26 cellular contexts compared by ENCODE assay signal in the genomic region with DNA sequence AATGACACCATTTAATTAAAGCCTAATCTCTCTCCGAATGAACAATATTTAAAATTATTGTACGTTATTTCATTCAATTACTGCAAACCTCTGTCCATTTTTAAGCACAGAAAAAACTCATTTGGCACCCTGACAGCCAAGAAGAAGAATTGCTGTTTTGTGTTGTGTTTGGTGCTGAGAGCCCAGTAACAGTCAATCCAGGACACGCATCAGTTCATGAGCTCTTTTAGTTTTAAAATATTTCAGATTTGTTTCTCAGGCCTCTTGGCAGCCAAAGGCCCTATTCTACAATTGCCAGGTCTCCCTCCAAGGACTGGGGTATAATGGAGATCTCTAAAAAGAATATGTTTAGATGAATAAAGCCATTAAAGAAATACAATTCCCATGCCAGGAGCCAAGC.
"Had no signal": no experiment of that assay in that cellular context is flagged by ENCODE, and none has a peak within 500 bp of the region (broad histone marks: within the 10 kb centered on the region; RNA-seq: fewer than 3 reads in every experiment).

No MANE protein-coding gene starts in this region.

- H3K27me3 Mint-ChIP-seq: activated naive CD8-positive, alpha-beta T cell treated with anti-CD3 and anti-CD28 coated beads, Interleukin-2, amount 50 U/mL, for 24 hours; memory B cell had no signal

- H3K9ac ChIP-seq: SK-N-SH had no signal

- H3K27me3 ChIP-seq: body of pancreas, esophagus muscularis mucosa, gastroesophageal sphincter, heart right ventricle, spleen, tibial artery had no signal

- H3K4me3 Mint-ChIP-seq: activated CD8-positive, alpha-beta T cell treated with anti-CD3 and anti-CD28 coated beads, Interleukin-2, amount 10 ng/mL, durations not matched to agents 7 days and 5 days; activated naive CD8-positive, alpha-beta T cell treated with anti-CD3 and anti-CD28 coated beads, Interleukin-2, amount 50 U/mL, for 24 hours; activated T-helper 1 cell treated with anti-CD3 and anti-CD28 coated beads, Interleukin-12 subunit alpha, Interleukin-12 subunit beta, Interleukin-2, Interleukin-4 antibody, amounts not matched to agents 30 ng/mL and 10 ng/mL and 1 ng/mL, durations not matched to agents 14 hours and 24 hours and 36 hours; memory B cell; naive B cell; neural crest cell; T-helper 2 cell treated with Interferon-gamma antibody and Interleukin-4, amounts not matched to agents 5 μg/mL and 100 μg/mL, for 36 hours had no signal

- H3K27ac ChIP-seq: esophagus muscularis mucosa, gastroesophageal sphincter, tibial artery, WERI-Rb-1 had no signal

- H3K4me1 ChIP-seq: spleen had no signal

- ATAC-seq: activated CD8-positive, alpha-beta T cell treated with anti-CD3 and anti-CD28 coated beads, Interleukin-2, amount 10 ng/mL, durations not matched to agents 7 days and 5 days; activated naive CD8-positive, alpha-beta T cell treated with anti-CD3 and anti-CD28 coated beads, Interleukin-2, amount 50 U/mL, for 24 hours; gastroesophageal sphincter had no signal

- H3K36me3 Mint-ChIP-seq: memory B cell, naive B cell had no signal

- DNase-seq: activated CD4-positive, alpha-beta T cell treated with anti-CD3 and anti-CD28 coated beads for 1 hour; activated CD4-positive, alpha-beta T cell treated with anti-CD3 and anti-CD28 coated beads, Interleukin-2, amount 50 U/mL, for 1 hour; activated CD8-positive, alpha-beta T cell treated with anti-CD3 and anti-CD28 coated beads, Interleukin-2, amount 10 ng/mL, durations not matched to agents 7 days and 5 days; activated gamma-delta T cell; activated naive CD4-positive, alpha-beta T cell treated with anti-CD3 and anti-CD28 coated beads, Interleukin-2, amount 50 U/mL, for 16 hours; activated naive CD8-positive, alpha-beta T cell treated with anti-CD3 and anti-CD28 coated beads, Interleukin-2, amount 50 U/mL, for 24 hours; central memory CD4-positive, alpha-beta T cell; effector memory CD4-positive, alpha-beta T cell; heart right ventricle; kidney glomerular epithelial cell; naive B cell; occipital lobe; SK-N-SH; spleen; stimulated activated CD4-positive, alpha-beta T cell treated with anti-CD3 and anti-CD28 coated beads, Interleukin-4, amount 100 ng/mL, for 1 hour; stimulated activated naive CD4-positive, alpha-beta T cell treated with Interleukin-2 at 50 U/mL for 16 hours; tibial artery; WERI-Rb-1 had no signal

- H3K36me3 ChIP-seq: esophagus muscularis mucosa, gastroesophageal sphincter, heart right ventricle, spleen, tibial artery, WERI-Rb-1 had no signal

- H3K4me3 ChIP-seq: body of pancreas, esophagus muscularis mucosa, gastroesophageal sphincter, heart right ventricle, mucosa of descending colon, spleen, tibial artery had no signal

- H3K4me1 Mint-ChIP-seq: memory B cell, naive B cell had no signal

- H3K9me3 ChIP-seq: body of pancreas, mucosa of descending colon, SK-N-SH had no signal

- H3K27ac Mint-ChIP-seq: activated CD8-positive, alpha-beta T cell treated with anti-CD3 and anti-CD28 coated beads, Interleukin-2, amount 10 ng/mL, durations not matched to agents 7 days and 5 days; activated naive CD8-positive, alpha-beta T cell treated with anti-CD3 and anti-CD28 coated beads, Interleukin-2, amount 50 U/mL, for 24 hours; activated T-helper 1 cell treated with anti-CD3 and anti-CD28 coated beads, Interleukin-12 subunit alpha, Interleukin-12 subunit beta, Interleukin-2, Interleukin-4 antibody, amounts not matched to agents 30 ng/mL and 10 ng/mL and 1 ng/mL, durations not matched to agents 14 hours and 24 hours and 36 hours; memory B cell; naive B cell; T-helper 2 cell treated with Interferon-gamma antibody and Interleukin-4, amounts not matched to agents 5 μg/mL and 100 μg/mL, for 36 hours had no signal
